10 cellular contexts compared by ENCODE assay signal in the genomic region with DNA sequence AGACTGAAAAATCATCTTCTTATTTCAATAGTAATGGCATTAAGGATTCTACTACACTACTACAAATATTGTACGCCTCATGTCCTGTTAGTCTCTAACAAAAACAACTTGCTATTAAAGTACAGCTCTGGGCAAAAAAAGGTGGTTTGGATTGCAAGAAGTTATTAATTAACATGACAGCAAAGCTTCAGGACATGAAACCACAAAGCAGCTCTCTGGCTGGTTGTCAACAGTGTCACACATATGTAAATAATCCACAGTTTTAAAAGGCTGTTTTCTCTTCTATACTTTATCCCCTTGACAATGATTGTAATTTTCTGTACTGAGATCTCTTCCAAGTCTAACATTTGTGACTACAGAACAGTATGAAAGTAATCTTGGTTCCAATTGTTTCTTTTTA. TPM values are rescaled to one million over a fixed set of nuclear protein-coding genes. Genes with fewer than 3 reads are reported as not detected.
DNase-seq lines count a peak whose midpoint lies in the region; ATAC-seq and TF ChIP-seq lines count a peak whose summit lies in the region.
"Had no signal": no experiment of that assay in that cellular context is flagged by ENCODE, and none has a peak within 500 bp of the region (broad histone marks: within the 10 kb centered on the region; RNA-seq: fewer than 3 reads in every experiment).

No MANE protein-coding gene starts in this region.

- H3K36me3 ChIP-seq in liver (ENCODE audit: control insufficient read depth in 4 of 4, insufficient read depth in 3 of 4, low read depth in 1 of 4, low read length in 3 of 4): no peaks in the 10 kb centered on the region
- H3K36me3 ChIP-seq in ascending aorta: no peaks in the 10 kb centered on the region

- intact Hi-C loops in head of caudate nucleus (cut with DNase I) (no loop called here), ascending aorta (cut with DNase I) (no loop called here)

- H3K9ac ChIP-seq in liver (ENCODE audit: low read depth in 1 of 2, low read length in 2 of 2): no peak overlapping the region

- DNase-seq in head of caudate nucleus (no peak), RPMI8226 (no peak), ascending aorta (ENCODE audit: low spot score in 2 of 2) (no peak), NCI-H774 (lab: John Stamatoyannopoulos, UW) (no peak)
- DNase-seq: retina had no signal

- TF ChIP-seq RAD21 in liver (IDR thresholded peaks at IDR 0.05): peak in 1 of 2 donors; percentile 5

- H3K4me3 ChIP-seq in liver (ENCODE audit: low read depth in 1 of 3, low read length in 3 of 3) (no peak overlapping the region), ascending aorta (no peak overlapping the region)
- H3K4me3 ChIP-seq: lung had no signal

- H3K27me3 ChIP-seq in liver (ENCODE audit: control insufficient read depth in 4 of 4, insufficient read depth in 4 of 4, low read length in 3 of 4) (no peaks in the 10 kb centered on the region), ascending aorta (no peaks in the 10 kb centered on the region)

- ATAC-seq in GM18909 (IDR thresholded peaks at IDR 0.05; ENCODE audit: poor library complexity, unreplicated experiment) (peak; percentile 80), GM21825 (IDR thresholded peaks at IDR 0.05; ENCODE audit: unreplicated experiment) (peak; percentile 87), HG03432 (IDR thresholded peaks at IDR 0.05; ENCODE audit: unreplicated experiment) (peak; percentile 71)

- H3K4me1 ChIP-seq in liver (ENCODE audit: control insufficient read depth in 4 of 4, insufficient read depth in 4 of 4, low read length in 3 of 4): peaks cover 3 to 9% (median 6%) of the 10 kb centered on the region in 4 donors
- no peaks in the 10 kb centered on the region for H3K4me1 ChIP-seq in ascending aorta

- H3K27ac ChIP-seq in liver (ENCODE audit: low read depth in 1 of 2, low read length in 2 of 2): peak overlapping the region in 1 of 2 donors; percentile 37
- H3K27ac ChIP-seq in ascending aorta: no peak overlapping the region

- H3K9me3 ChIP-seq in liver (ENCODE audit: control insufficient read depth in 4 of 4, low read length in 3 of 4): no peaks in the 10 kb centered on the region
- H3K9me3 ChIP-seq in ascending aorta: no peaks in the 10 kb centered on the region

- WGBS in liver: 15% methylated on average over 1 of the region's 1 CpG

- TF ChIP-seq CTCF in liver (IDR thresholded peaks at IDR 0.05; ENCODE audit: low read depth, low read length, missing input control) (no peak), ascending aorta (IDR thresholded peaks at IDR 0.05) (no peak)

TF ChIP-seq in liver, 16 proteins besides CTCF, POLR2A, EP300 and RAD21:
- TF ChIP-seq YY1 (IDR thresholded peaks at IDR 0.05) (peak; percentile 31), TAF1 (conservative IDR thresholded peaks at IDR 0.05) (no peak), NR2F2 (IDR thresholded peaks at IDR 0.05) (no peak), FOXA1 (IDR thresholded peaks at IDR 0.05) (no peak), SP1 (IDR thresholded peaks at IDR 0.05) (peak; percentile 59), RXRA (IDR thresholded peaks at IDR 0.05) (peak in 1 of 2 donors; percentile 27), GABPA (IDR thresholded peaks at IDR 0.05 in 1 of 2, conservative IDR thresholded peaks at IDR 0.05 in 1 of 2) (no peak), JUND (IDR thresholded peaks at IDR 0.05) (no peak), EGR1 (IDR thresholded peaks at IDR 0.05; ENCODE audit: low read depth in 2 of 2) (no peak), HNF4A (conservative IDR thresholded peaks at IDR 0.05) (peak in 1 of 2 donors; percentile 13), FOXA2 (IDR thresholded peaks at IDR 0.05) (peak; percentile 75), HNF4G (IDR thresholded peaks at IDR 0.05) (no peak)
- TF ChIP-seq, protein P1, sequence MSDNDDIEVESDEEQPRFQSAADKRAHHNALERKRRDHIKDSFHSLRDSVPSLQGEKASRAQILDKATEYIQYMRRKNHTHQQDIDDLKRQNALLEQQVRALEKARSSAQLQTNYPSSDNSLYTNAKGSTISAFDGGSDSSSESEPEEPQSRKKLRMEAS (IDR thresholded peaks at IDR 0.05): no peak
- TF ChIP-seq, protein P2, sequence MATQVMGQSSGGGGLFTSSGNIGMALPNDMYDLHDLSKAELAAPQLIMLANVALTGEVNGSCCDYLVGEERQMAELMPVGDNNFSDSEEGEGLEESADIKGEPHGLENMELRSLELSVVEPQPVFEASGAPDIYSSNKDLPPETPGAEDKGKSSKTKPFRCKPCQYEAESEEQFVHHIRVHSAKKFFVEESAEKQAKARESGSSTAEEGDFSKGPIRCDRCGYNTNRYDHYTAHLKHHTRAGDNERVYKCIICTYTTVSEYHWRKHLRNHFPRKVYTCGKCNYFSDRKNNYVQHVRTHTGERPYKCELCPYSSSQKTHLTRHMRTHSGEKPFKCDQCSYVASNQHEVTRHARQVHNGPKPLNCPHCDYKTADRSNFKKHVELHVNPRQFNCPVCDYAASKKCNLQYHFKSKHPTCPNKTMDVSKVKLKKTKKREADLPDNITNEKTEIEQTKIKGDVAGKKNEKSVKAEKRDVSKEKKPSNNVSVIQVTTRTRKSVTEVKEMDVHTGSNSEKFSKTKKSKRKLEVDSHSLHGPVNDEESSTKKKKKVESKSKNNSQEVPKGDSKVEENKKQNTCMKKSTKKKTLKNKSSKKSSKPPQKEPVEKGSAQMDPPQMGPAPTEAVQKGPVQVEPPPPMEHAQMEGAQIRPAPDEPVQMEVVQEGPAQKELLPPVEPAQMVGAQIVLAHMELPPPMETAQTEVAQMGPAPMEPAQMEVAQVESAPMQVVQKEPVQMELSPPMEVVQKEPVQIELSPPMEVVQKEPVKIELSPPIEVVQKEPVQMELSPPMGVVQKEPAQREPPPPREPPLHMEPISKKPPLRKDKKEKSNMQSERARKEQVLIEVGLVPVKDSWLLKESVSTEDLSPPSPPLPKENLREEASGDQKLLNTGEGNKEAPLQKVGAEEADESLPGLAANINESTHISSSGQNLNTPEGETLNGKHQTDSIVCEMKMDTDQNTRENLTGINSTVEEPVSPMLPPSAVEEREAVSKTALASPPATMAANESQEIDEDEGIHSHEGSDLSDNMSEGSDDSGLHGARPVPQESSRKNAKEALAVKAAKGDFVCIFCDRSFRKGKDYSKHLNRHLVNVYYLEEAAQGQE (IDR thresholded peaks at IDR 0.05): no peak
- TF ChIP-seq, protein P3, sequence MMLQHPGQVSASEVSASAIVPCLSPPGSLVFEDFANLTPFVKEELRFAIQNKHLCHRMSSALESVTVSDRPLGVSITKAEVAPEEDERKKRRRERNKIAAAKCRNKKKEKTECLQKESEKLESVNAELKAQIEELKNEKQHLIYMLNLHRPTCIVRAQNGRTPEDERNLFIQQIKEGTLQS (IDR thresholded peaks at IDR 0.05): no peak
- TF ChIP-seq, protein P4, sequence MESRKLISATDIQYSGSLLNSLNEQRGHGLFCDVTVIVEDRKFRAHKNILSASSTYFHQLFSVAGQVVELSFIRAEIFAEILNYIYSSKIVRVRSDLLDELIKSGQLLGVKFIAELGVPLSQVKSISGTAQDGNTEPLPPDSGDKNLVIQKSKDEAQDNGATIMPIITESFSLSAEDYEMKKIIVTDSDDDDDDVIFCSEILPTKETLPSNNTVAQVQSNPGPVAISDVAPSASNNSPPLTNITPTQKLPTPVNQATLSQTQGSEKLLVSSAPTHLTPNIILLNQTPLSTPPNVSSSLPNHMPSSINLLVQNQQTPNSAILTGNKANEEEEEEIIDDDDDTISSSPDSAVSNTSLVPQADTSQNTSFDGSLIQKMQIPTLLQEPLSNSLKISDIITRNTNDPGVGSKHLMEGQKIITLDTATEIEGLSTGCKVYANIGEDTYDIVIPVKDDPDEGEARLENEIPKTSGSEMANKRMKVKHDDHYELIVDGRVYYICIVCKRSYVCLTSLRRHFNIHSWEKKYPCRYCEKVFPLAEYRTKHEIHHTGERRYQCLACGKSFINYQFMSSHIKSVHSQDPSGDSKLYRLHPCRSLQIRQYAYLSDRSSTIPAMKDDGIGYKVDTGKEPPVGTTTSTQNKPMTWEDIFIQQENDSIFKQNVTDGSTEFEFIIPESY (IDR thresholded peaks at IDR 0.05): no peak

RNA-seq across cellular contexts. Expression of a gene that starts 19.7 kb away (rescaled TPM):
- under 1 TPM; 0.09 to 0.50 TPM for total RNA-seq in liver
- polyA plus RNA-seq in liver: under 1 TPM in 1 of 2 donors, not detected in 1; 0.07 TPM
- total RNA-seq in ascending aorta: not detected
